ENCODE assay signal across 9 cellular contexts in the genomic region with DNA sequence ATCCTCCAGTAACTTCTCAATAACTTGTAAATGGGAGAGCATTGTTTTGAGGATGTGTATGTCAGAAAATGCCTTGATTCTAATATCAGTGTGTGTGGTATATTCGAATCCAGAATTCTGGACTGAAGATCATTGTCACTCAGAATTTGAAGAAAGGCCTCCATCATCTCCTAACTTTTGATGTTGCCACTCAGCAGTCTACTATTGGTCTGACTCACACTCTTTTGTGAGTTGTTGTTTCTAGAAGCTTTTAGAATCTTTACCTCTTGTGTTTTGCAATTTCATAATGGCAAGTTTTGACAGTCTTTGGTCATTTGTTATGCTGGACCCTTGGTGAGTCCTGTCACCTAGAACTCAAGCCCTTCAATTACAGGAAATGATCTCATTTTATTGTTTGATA.
"Had no signal": no experiment of that assay in that cellular context is flagged by ENCODE, and none has a peak within 500 bp of the region (broad histone marks: within the 10 kb centered on the region; RNA-seq: fewer than 3 reads in every experiment).

No MANE protein-coding gene starts in this region.

- DNase-seq: GM23248, GOT3, H7, HFFc6 had no signal

- ATAC-seq: HCT116, HepG2 had no signal

- H3K4me1 ChIP-seq: HAP-1 had no signal

- H3K9me3 ChIP-seq: HAP-1 had no signal

- H3K27ac Mint-ChIP-seq: HFFc6, IgD-negative memory B cell had no signal

- H3K4me3 Mint-ChIP-seq: HFFc6, IgD-negative memory B cell had no signal

- H3K27ac ChIP-seq: GM23248, HL-60 had no signal

- H3K36me3 ChIP-seq: HAP-1 had no signal

- H3K4me3 ChIP-seq: GM23248, HAP-1 had no signal

- H3K36me3 Mint-ChIP-seq: IgD-negative memory B cell had no signal
